ENCODE assay signal across 16 cellular contexts in the genomic region with DNA sequence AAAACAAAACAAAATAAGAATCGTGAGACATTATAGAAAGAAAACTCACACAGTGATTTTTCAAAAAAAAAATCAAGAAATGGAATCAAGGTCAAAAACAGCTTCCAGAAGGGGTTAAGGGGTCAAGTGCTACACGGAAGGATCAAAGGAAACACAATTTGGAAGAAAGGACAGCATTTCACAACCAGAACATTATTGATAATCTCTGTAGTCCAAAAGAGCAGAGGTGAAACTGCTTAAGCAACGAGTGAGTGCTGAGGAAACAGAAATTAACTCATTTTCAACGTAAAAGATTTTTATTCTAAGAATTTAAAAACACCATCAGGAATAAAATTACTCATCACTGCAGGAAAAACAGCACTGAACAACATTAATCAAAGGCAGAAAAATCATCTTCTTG. TPM values are rescaled to one million over a fixed set of nuclear protein-coding genes. Genes with fewer than 3 reads are reported as not detected.
DNase-seq lines count a peak whose midpoint lies in the region; ATAC-seq and TF ChIP-seq lines count a peak whose summit lies in the region.
"Had no signal": no experiment of that assay in that cellular context is flagged by ENCODE, and none has a peak within 500 bp of the region (broad histone marks: within the 10 kb centered on the region; RNA-seq: fewer than 3 reads in every experiment).

No MANE protein-coding gene starts in this region.

- intact Hi-C loops in right lobe of liver (cut with DNase I): no loop called here

- H3K9me3 Mint-ChIP-seq in activated CD8-positive, alpha-beta memory T cell treated with anti-CD3 and anti-CD28 coated beads, Interleukin-2, amount 10 ng/mL, durations not matched to agents 7 days and 5 days (ENCODE audit: low read depth): no peaks in the 10 kb centered on the region
- H3K9me3 Mint-ChIP-seq: CD4-positive, alpha-beta memory T cell had no signal

- peaks cover 16% of the 10 kb centered on the region for H3K4me1 Mint-ChIP-seq in activated CD8-positive, alpha-beta memory T cell treated with anti-CD3 and anti-CD28 coated beads, Interleukin-2, amount 10 ng/mL, durations not matched to agents 7 days and 5 days

- H3K27me3 Mint-ChIP-seq in activated CD8-positive, alpha-beta memory T cell treated with anti-CD3 and anti-CD28 coated beads, Interleukin-2, amount 10 ng/mL, durations not matched to agents 7 days and 5 days: no peaks in the 10 kb centered on the region
- H3K27me3 Mint-ChIP-seq: CD4-positive, alpha-beta memory T cell had no signal

- no peak overlapping the region for H3K27ac Mint-ChIP-seq in activated CD8-positive, alpha-beta memory T cell treated with anti-CD3 and anti-CD28 coated beads, Interleukin-2, amount 10 ng/mL, durations not matched to agents 7 days and 5 days
- H3K27ac Mint-ChIP-seq: CD4-positive, alpha-beta memory T cell had no signal

- H3K9me3 ChIP-seq in right lobe of liver: no peaks in the 10 kb centered on the region

- DNase-seq in activated CD8-positive, alpha-beta memory T cell treated with anti-CD3 and anti-CD28 coated beads, Interleukin-2, amount 10 ng/mL, durations not matched to agents 7 days and 5 days: no peak
- DNase-seq in activated CD8-positive, alpha-beta memory T cell treated with anti-CD3 and anti-CD28 coated beads, Interleukin-2, amount 50 U/mL, for 4 hours: no peak
- DNase-seq in left lobe of liver (ENCODE audit: low spot score) (no peak), right lobe of liver (no peak), islet precursor cell (no peak)
- no peak for DNase-seq in stimulated activated CD4-positive, alpha-beta T cell treated with anti-CD3 and anti-CD28 coated beads, Interleukin-15, amount 100 ng/mL, for 24 hours
- DNase-seq: C1 segment of cervical spinal cord; Calu3; CD4-positive, alpha-beta memory T cell; COR-L47; DMS53; DMS79 treated with DMSO at 0.1 percent for 48 hours; GF-D8; GM23248; H7; HCEC 1CT had no signal

- CTCF ChIA-PET in activated CD8-positive, alpha-beta memory T cell treated with anti-CD3 and anti-CD28 coated beads, Interleukin-2, amount 10 ng/mL, durations not matched to agents 7 days and 5 days (lab: Charles Lee): no interaction called here

- no peak for TF ChIP-seq POLR2A in right lobe of liver (IDR thresholded peaks at IDR 0.05)

- WGBS in right lobe of liver (ENCODE audit: insufficient coverage, low coverage, low lambda C conversion rate, missing lambda C conversion rate): 23% methylated on average over 4 of the region's 4 CpGs

- no peak overlapping the region for H3K4me3 ChIP-seq in right lobe of liver
- H3K4me3 ChIP-seq: GM23248 had no signal

- peak overlapping the region in 1 of 3 donors; percentile 20 for H3K27ac ChIP-seq in right lobe of liver
- H3K27ac ChIP-seq: GM23248 had no signal

- peak; percentile 60 for ATAC-seq in activated CD8-positive, alpha-beta memory T cell treated with anti-CD3 and anti-CD28 coated beads, Interleukin-2, amount 10 ng/mL, durations not matched to agents 7 days and 5 days
- ATAC-seq in left lobe of liver (peak; percentile 87), right lobe of liver (peak; percentile 67 to 92 (median 80))

- no peak for TF ChIP-seq CTCF in right lobe of liver (IDR thresholded peaks at IDR 0.05)

- H3K36me3 Mint-ChIP-seq in activated CD8-positive, alpha-beta memory T cell treated with anti-CD3 and anti-CD28 coated beads, Interleukin-2, amount 10 ng/mL, durations not matched to agents 7 days and 5 days: peaks cover 27% of the 10 kb centered on the region

- peaks cover 0 to 17% (median 0%) of the 10 kb centered on the region in 4 donors for H3K4me1 ChIP-seq in right lobe of liver

- H3K4me3 Mint-ChIP-seq in activated CD8-positive, alpha-beta memory T cell treated with anti-CD3 and anti-CD28 coated beads, Interleukin-2, amount 10 ng/mL, durations not matched to agents 7 days and 5 days: no peak overlapping the region
- H3K4me3 Mint-ChIP-seq: CD4-positive, alpha-beta memory T cell had no signal

- H3K27me3 ChIP-seq in right lobe of liver: no peaks in the 10 kb centered on the region

- no peaks in the 10 kb centered on the region for H3K36me3 ChIP-seq in right lobe of liver

RNA-seq across cellular contexts. Expression of a gene that starts 23.5 kb away (rescaled TPM):
- total RNA-seq in activated CD8-positive, alpha-beta memory T cell treated with anti-CD3 and anti-CD28 coated beads, Interleukin-2, amount 10 ng/mL, durations not matched to agents 7 days and 5 days: 10 to 100 TPM; 16.4 to 18.3 TPM
- 11.8 TPM for total RNA-seq in left lobe of liver
- 10 to 100 TPM; 11.6 to 15.5 (median 12.4) TPM for total RNA-seq in right lobe of liver
